Comparison of ENCODE assay signal across 27 cellular contexts in genomic region chr2:221361633-221362032, GRCh38.
"Had no signal": no experiment of that assay in that cellular context is flagged by ENCODE, and none has a peak within 500 bp of the region (broad histone marks: within the 10 kb centered on the region; RNA-seq: fewer than 3 reads in every experiment).

No MANE protein-coding gene starts in this region.

- DNase-seq: stimulated activated CD4-positive, alpha-beta T cell treated with anti-CD3 and anti-CD28 coated beads, Interleukin-2, amount 100 ng/mL, for 48 hours; stimulated activated CD4-positive, alpha-beta T cell treated with anti-CD3 and anti-CD28 coated beads, Interleukin-4, amount 100 ng/mL, for 1 hour; stimulated activated CD4-positive, alpha-beta T cell treated with anti-CD3 and anti-CD28 coated beads, Interleukin-4, amount 100 ng/mL, for 24 hours; stimulated activated CD4-positive, alpha-beta T cell treated with anti-CD3 and anti-CD28 coated beads, Interleukin-4, amount 100 ng/mL, for 4 hours; stimulated activated CD8-positive, alpha-beta memory T cell treated with anti-CD3 and anti-CD28 coated beads, Interleukin-4, amount 100 ng/mL, for 48 hours; stimulated activated naive B cell treated with anti-CD40 and anti-IgM and Interleukin-4, amounts not matched to agents 10 μg/mL and 1 μg/mL and 100 μg/mL, for 72 hours; stimulated activated naive CD4-positive, alpha-beta T cell; stimulated activated naive CD4-positive, alpha-beta T cell treated with Interleukin-2 at 50 U/mL for 16 hours; stimulated activated naive CD8-positive, alpha-beta T cell treated with anti-CD3 and anti-CD28 coated beads, Interleukin-15, amount 100 ng/mL, for 72 hours; stimulated activated naive CD8-positive, alpha-beta T cell treated with anti-CD3 and anti-CD28 coated beads, Interleukin-15, Interleukin-2, amounts not matched to agents 100 U/mL and 50 U/mL, for 24 hours; stomach; substantia nigra; testis; thyroid gland; tibial artery; transverse colon; trophoblast cell; upper lobe of left lung; upper lobe of right lung; uterus had no signal

- FAIRE-seq: urothelium cell line had no signal

- H3K4me3 ChIP-seq: stomach, suprapubic skin, testis, thoracic aorta, thyroid gland, tibial artery, tibial nerve, transverse colon, upper lobe of left lung, upper lobe of right lung, uterus, vagina had no signal

- H3K27ac ChIP-seq: stomach, suprapubic skin, testis, thyroid gland, tibial artery, tibial nerve, transverse colon, upper lobe of left lung, upper lobe of right lung, uterus, vagina had no signal

- H3K4me1 ChIP-seq: stomach, suprapubic skin, testis, thyroid gland, tibial nerve, transverse colon, upper lobe of left lung, upper lobe of right lung, uterus, vagina had no signal

- H3K36me3 ChIP-seq: stomach, suprapubic skin, thoracic aorta, thyroid gland, tibial artery, tibial nerve, transverse colon, upper lobe of left lung, upper lobe of right lung, uterus, vagina had no signal

- H3K9me3 ChIP-seq: stomach, suprapubic skin, testis, thoracic aorta, thyroid gland, tibial artery, tibial nerve, transverse colon, upper lobe of left lung, upper lobe of right lung, uterus, vagina had no signal

- H3K27me3 ChIP-seq: stomach, suprapubic skin, testis, thyroid gland, tibial artery, tibial nerve, transverse colon, upper lobe of left lung, upper lobe of right lung, uterus, vagina had no signal

- ATAC-seq: stimulated activated effector memory CD8-positive, alpha-beta T cell treated with anti-CD3 and anti-CD28 coated beads, Interleukin-12 subunit alpha, Interleukin-12 subunit beta, amount 100 ng/mL, for 72 hours; stimulated activated memory B cell treated with anti-CD40 and anti-IgM and Interleukin-4, amounts not matched to agents 10 μg/mL and 1 μg/mL and 100 μg/mL, for 72 hours; stimulated activated naive B cell treated with anti-CD40 and anti-IgM and Interleukin-4, amounts not matched to agents 10 μg/mL and 1 μg/mL and 100 μg/mL, for 72 hours; stimulated activated naive CD8-positive, alpha-beta T cell treated with anti-CD3 and anti-CD28 coated beads, Interleukin-15, amount 100 ng/mL, for 72 hours; stimulated activated naive CD8-positive, alpha-beta T cell treated with anti-CD3 and anti-CD28 coated beads, Interleukin-15, Interleukin-2, amounts not matched to agents 100 U/mL and 50 U/mL, for 24 hours; upper lobe of right lung had no signal
